Comparison of ENCODE assay signal across 18 cellular contexts in genomic region chr1:27627051-27627450, GRCh38.
DNase-seq lines count a peak whose midpoint lies in the region; ATAC-seq and TF ChIP-seq lines count a peak whose summit lies in the region.
"Had no signal": no experiment of that assay in that cellular context is flagged by ENCODE, and none has a peak within 500 bp of the region (broad histone marks: within the 10 kb centered on the region; RNA-seq: fewer than 3 reads in every experiment).

No MANE protein-coding gene starts in this region.

- H3K27me3 ChIP-seq in HL-60 (ENCODE audit: insufficient read depth, poor library complexity, severe bottlenecking) = no peaks in the 10 kb centered on the region

- peak; percentile 46 for ATAC-seq in effector memory CD8-positive, alpha-beta T cell (replicated peaks)
- ATAC-seq in stimulated activated naive B cell treated with anti-CD40 and anti-IgM and Interleukin-4, amounts not matched to agents 10 μg/mL and 1 μg/mL and 100 μg/mL, for 72 hours (replicated peaks) = no peak
- no peak for ATAC-seq in HG03108 (IDR thresholded peaks at IDR 0.05; ENCODE audit: unreplicated experiment)
- ATAC-seq: HCT116, K562 had no signal

- no peak overlapping the region for H3K4me3 ChIP-seq in HL-60 (replicated peaks; ENCODE audit: insufficient read depth, low read length)
- H3K4me3 ChIP-seq: GM23248, K562, PC-9 had no signal

- peak overlapping the region; percentile 4 for H3K27ac Mint-ChIP-seq in activated naive CD4-positive, alpha-beta T cell treated with anti-CD3 and anti-CD28 coated beads, Interleukin-2, amount 50 U/mL, for 24 hours
- H3K27ac Mint-ChIP-seq in effector memory CD8-positive, alpha-beta T cell = no peak overlapping the region
- H3K27ac Mint-ChIP-seq in stimulated activated naive B cell treated with anti-CD40 and anti-IgM and Interleukin-4, amounts not matched to agents 10 μg/mL and 1 μg/mL and 100 μg/mL, for 72 hours = peak overlapping the region; percentile 2

- H3K4me1 Mint-ChIP-seq in activated naive CD4-positive, alpha-beta T cell treated with anti-CD3 and anti-CD28 coated beads, Interleukin-2, amount 50 U/mL, for 24 hours = peaks cover 45% of the 10 kb centered on the region
- peaks cover 45 to 50% of the 10 kb centered on the region in 2 donors for H3K4me1 Mint-ChIP-seq in effector memory CD8-positive, alpha-beta T cell (ENCODE audit: low read depth in 2 of 2)
- H3K4me1 Mint-ChIP-seq in stimulated activated naive B cell treated with anti-CD40 and anti-IgM and Interleukin-4, amounts not matched to agents 10 μg/mL and 1 μg/mL and 100 μg/mL, for 72 hours = peaks cover 43 to 47% of the 10 kb centered on the region in 2 donors

- no peak for DNase-seq in activated naive CD4-positive, alpha-beta T cell treated with Interleukin-2 at 50 U/mL for 16 hours
- DNase-seq in HL-60 (ENCODE audit: low read depth in 1 of 2, low spot score in 1 of 2) (no peak), DMS53 treated with DMSO at 0.1 percent for 48 hours (lab: John Stamatoyannopoulos, UW; ENCODE audit: unreplicated experiment) (no peak), NCI-H526 treated with DMSO at 0.1 percent for 48 hours (lab: John Stamatoyannopoulos, UW) (no peak)
- no peak for DNase-seq in effector memory CD8-positive, alpha-beta T cell
- no peak for DNase-seq in stimulated activated naive B cell treated with anti-CD40 and anti-IgM and Interleukin-4, amounts not matched to agents 10 μg/mL and 1 μg/mL and 100 μg/mL, for 72 hours
- DNase-seq: C1 segment of cervical spinal cord, DMS79, GDM1, NCI-H1436 treated with DMSO at 0.1 percent for 48 hours, NCI-H2227 treated with DMSO at 0.1 percent for 48 hours, PC-9 had no signal

- no peak for TF ChIP-seq CTCF in HL-60 (IDR thresholded peaks at IDR 0.05; ENCODE audit: insufficient read depth, low read length)

- no peaks in the 10 kb centered on the region for H3K9me3 Mint-ChIP-seq in activated naive CD4-positive, alpha-beta T cell treated with anti-CD3 and anti-CD28 coated beads, Interleukin-2, amount 50 U/mL, for 24 hours
- H3K9me3 Mint-ChIP-seq in effector memory CD8-positive, alpha-beta T cell = no peaks in the 10 kb centered on the region
- no peaks in the 10 kb centered on the region for H3K9me3 Mint-ChIP-seq in stimulated activated naive B cell treated with anti-CD40 and anti-IgM and Interleukin-4, amounts not matched to agents 10 μg/mL and 1 μg/mL and 100 μg/mL, for 72 hours

- no peaks in the 10 kb centered on the region for H3K36me3 Mint-ChIP-seq in activated naive CD4-positive, alpha-beta T cell treated with anti-CD3 and anti-CD28 coated beads, Interleukin-2, amount 50 U/mL, for 24 hours
- peaks cover 12% of the 10 kb centered on the region for H3K36me3 Mint-ChIP-seq in effector memory CD8-positive, alpha-beta T cell (ENCODE audit: insufficient read depth)
- peaks cover 0 to 4% of the 10 kb centered on the region in 2 donors for H3K36me3 Mint-ChIP-seq in stimulated activated naive B cell treated with anti-CD40 and anti-IgM and Interleukin-4, amounts not matched to agents 10 μg/mL and 1 μg/mL and 100 μg/mL, for 72 hours

- H3K4me3 Mint-ChIP-seq in activated naive CD4-positive, alpha-beta T cell treated with anti-CD3 and anti-CD28 coated beads, Interleukin-2, amount 50 U/mL, for 24 hours = no peak overlapping the region
- H3K4me3 Mint-ChIP-seq in effector memory CD8-positive, alpha-beta T cell = no peak overlapping the region
- H3K4me3 Mint-ChIP-seq in stimulated activated naive B cell treated with anti-CD40 and anti-IgM and Interleukin-4, amounts not matched to agents 10 μg/mL and 1 μg/mL and 100 μg/mL, for 72 hours = no peak overlapping the region

- H3K27me3 Mint-ChIP-seq in activated naive CD4-positive, alpha-beta T cell treated with anti-CD3 and anti-CD28 coated beads, Interleukin-2, amount 50 U/mL, for 24 hours = no peaks in the 10 kb centered on the region
- no peaks in the 10 kb centered on the region for H3K27me3 Mint-ChIP-seq in effector memory CD8-positive, alpha-beta T cell
- no peaks in the 10 kb centered on the region for H3K27me3 Mint-ChIP-seq in stimulated activated naive B cell treated with anti-CD40 and anti-IgM and Interleukin-4, amounts not matched to agents 10 μg/mL and 1 μg/mL and 100 μg/mL, for 72 hours

- H3K27ac ChIP-seq in HL-60 (replicated peaks) = peak overlapping the region; percentile 85
- H3K27ac ChIP-seq: 22Rv1, GM23248, PC-9 had no signal

Comparison
In these comparisons a context has a peak if more than half of its experiments do, and no peak if none do; other contexts are left out.
1. H3K27ac Mint-ChIP-seq: peak in activated naive CD4-positive, alpha-beta T cell treated with anti-CD3 and anti-CD28 coated beads, Interleukin-2, amount 50 U/mL, for 24 hours (single experiment) and stimulated activated naive B cell treated with anti-CD40 and anti-IgM and Interleukin-4, amounts not matched to agents 10 μg/mL and 1 μg/mL and 100 μg/mL, for 72 hours (single experiment); none in effector memory CD8-positive, alpha-beta T cell (0 of 2).